Comparison of ENCODE assay signal across 22 cellular contexts in genomic region chr14:71960620-71961353, GRCh38. TPM values are rescaled to one million over a fixed set of nuclear protein-coding genes. Genes with fewer than 3 reads are reported as not detected.
"Had no signal": no experiment of that assay in that cellular context is flagged by ENCODE, and none has a peak within 500 bp of the region (broad histone marks: within the 10 kb centered on the region; RNA-seq: fewer than 3 reads in every experiment).

No MANE protein-coding gene starts in this region.

- DNase-seq: activated CD4-positive, alpha-beta memory T cell treated with anti-CD3 and anti-CD28 coated beads for 36 hours; activated CD4-positive, alpha-beta T cell treated with anti-CD3 and anti-CD28 coated beads for 48 hours; activated CD8-positive, alpha-beta memory T cell treated with anti-CD3 and anti-CD28 coated beads, Interleukin-2, amount 50 U/mL, for 4 hours; activated gamma-delta T cell; activated naive CD4-positive, alpha-beta T cell treated with anti-CD3 and anti-CD28 coated beads, Interleukin-2, amount 50 U/mL, for 16 hours; activated T-cell treated with anti-CD3 and anti-CD28 coated beads, Interleukin-2, amount 50 U/mL, for 1 hour; central memory CD4-positive, alpha-beta T cell; foreskin fibroblast; heart left ventricle; natural killer cell; right cardiac atrium; spleen; stimulated activated naive CD4-positive, alpha-beta T cell; T-helper 17 cell; T1000; trophoblast cell; uterus had no signal

- H3K27ac ChIP-seq: breast epithelium, heart left ventricle, spleen, suprapubic skin, uterus had no signal

- H3K4me1 Mint-ChIP-seq: natural killer cell, T-helper 17 cell had no signal

- H3K4me3 ChIP-seq: breast epithelium, heart left ventricle, spleen, suprapubic skin, uterus had no signal

- H3K36me3 ChIP-seq: breast epithelium, heart left ventricle, spleen, suprapubic skin, uterus had no signal

- H3K27ac Mint-ChIP-seq: activated CD4-positive, alpha-beta memory T cell treated with anti-CD3 and anti-CD28 coated beads for 36 hours; activated T-helper 1 cell treated with anti-CD3 and anti-CD28 coated beads, Interleukin-12 subunit alpha, Interleukin-12 subunit beta, Interleukin-2, Interleukin-4 antibody, amounts not matched to agents 30 ng/mL and 10 ng/mL and 1 ng/mL, durations not matched to agents 14 hours and 24 hours and 36 hours; natural killer cell; T-helper 17 cell had no signal

- H3K36me3 Mint-ChIP-seq: activated CD4-positive, alpha-beta memory T cell treated with anti-CD3 and anti-CD28 coated beads for 36 hours; natural killer cell had no signal

- ATAC-seq: esophagus mucosa, heart left ventricle, natural killer cell, right cardiac atrium, T-helper 17 cell had no signal

- H3K9me3 ChIP-seq: breast epithelium, heart left ventricle, spleen, suprapubic skin, uterus had no signal

- H3K27me3 ChIP-seq: breast epithelium, heart left ventricle, spleen, suprapubic skin, uterus had no signal

- H3K4me1 ChIP-seq: breast epithelium, spleen, suprapubic skin, uterus had no signal

- H3K4me3 Mint-ChIP-seq: activated CD4-positive, alpha-beta memory T cell treated with anti-CD3 and anti-CD28 coated beads for 36 hours; activated T-helper 1 cell treated with anti-CD3 and anti-CD28 coated beads, Interleukin-12 subunit alpha, Interleukin-12 subunit beta, Interleukin-2, Interleukin-4 antibody, amounts not matched to agents 30 ng/mL and 10 ng/mL and 1 ng/mL, durations not matched to agents 14 hours and 24 hours and 36 hours; natural killer cell; T-helper 17 cell had no signal

- H3K9me3 Mint-ChIP-seq: activated CD4-positive, alpha-beta memory T cell treated with anti-CD3 and anti-CD28 coated beads for 36 hours; activated T-helper 1 cell treated with anti-CD3 and anti-CD28 coated beads, Interleukin-12 subunit alpha, Interleukin-12 subunit beta, Interleukin-2, Interleukin-4 antibody, amounts not matched to agents 30 ng/mL and 10 ng/mL and 1 ng/mL, durations not matched to agents 14 hours and 24 hours and 36 hours; natural killer cell had no signal

RNA-seq across cellular contexts. Expression of gene RGS6, which starts 28.6 kb away (rescaled TPM):
- total RNA-seq: kidney epithelial cell had no signal
